In genomic region chr6:54191460-54191859, GRCh38 we compare ENCODE assay signal across 16 cellular contexts.
DNase-seq lines count a peak whose midpoint lies in the region; ATAC-seq, FAIRE-seq and TF ChIP-seq lines count a peak whose summit lies in the region.
"Had no signal": no experiment of that assay in that cellular context is flagged by ENCODE, and none has a peak within 500 bp of the region (broad histone marks: within the 10 kb centered on the region; RNA-seq: fewer than 3 reads in every experiment).

No MANE protein-coding gene starts in this region.

- no peaks in the 10 kb centered on the region for H3K79me2 ChIP-seq in astrocyte (ENCODE audit: insufficient read depth, low read length)

- no peaks in the 10 kb centered on the region for H3K9me3 ChIP-seq in astrocyte (ENCODE audit: insufficient read depth, low read depth, low read length)
- H3K9me3 ChIP-seq: ascending aorta, esophagus squamous epithelium, Peyer's patch had no signal

- H3K27ac ChIP-seq in astrocyte (ENCODE audit: low read depth, low read length) = no peak overlapping the region
- H3K27ac ChIP-seq: ascending aorta, esophagus squamous epithelium, Peyer's patch had no signal

- H4K20me1 ChIP-seq in astrocyte (ENCODE audit: insufficient read depth, low read length) = no peaks in the 10 kb centered on the region

- H3K9me3 Mint-ChIP-seq in CD14-positive monocyte = peaks cover 0 to 2% (median 0%) of the 10 kb centered on the region in 7 donors
- H3K9me3 Mint-ChIP-seq in astrocyte (ENCODE audit: unreplicated experiment) = no peaks in the 10 kb centered on the region
- no peaks in the 10 kb centered on the region for H3K9me3 Mint-ChIP-seq in progenitor cell of endocrine pancreas (ENCODE audit: low read depth)
- H3K9me3 Mint-ChIP-seq: CD8-positive, alpha-beta T cell; neural crest cell; stimulated activated memory B cell treated with anti-CD40 and anti-IgM and Interleukin-4, amounts not matched to agents 10 μg/mL and 1 μg/mL and 100 μg/mL, for 72 hours had no signal

- H3K27me3 ChIP-seq in astrocyte (ENCODE audit: insufficient read depth, low read length) = no peaks in the 10 kb centered on the region
- H3K27me3 ChIP-seq: ascending aorta, esophagus squamous epithelium, Peyer's patch had no signal

- no peaks in the 10 kb centered on the region for H3K36me3 ChIP-seq in astrocyte (ENCODE audit: insufficient read depth, low read length)
- H3K36me3 ChIP-seq: ascending aorta, esophagus squamous epithelium, Peyer's patch had no signal

- no peak overlapping the region for H3K9ac ChIP-seq in astrocyte (ENCODE audit: low read length)

- H3K27me3 Mint-ChIP-seq in CD14-positive monocyte (ENCODE audit: low read depth in 3 of 3) (peaks cover 0 to 2% (median 0%) of the 10 kb centered on the region in 3 donors), astrocyte (ENCODE audit: low read depth, unreplicated experiment) (no peaks in the 10 kb centered on the region), progenitor cell of endocrine pancreas (no peaks in the 10 kb centered on the region)
- H3K27me3 Mint-ChIP-seq: stimulated activated memory B cell treated with anti-CD40 and anti-IgM and Interleukin-4, amounts not matched to agents 10 μg/mL and 1 μg/mL and 100 μg/mL, for 72 hours had no signal

- TF ChIP-seq CTCF in CD14-positive monocyte (IDR thresholded peaks at IDR 0.05) (no peak), astrocyte (IDR thresholded peaks at IDR 0.05; ENCODE audit: insufficient read depth, low read depth, low read length) (no peak), progenitor cell of endocrine pancreas (IDR thresholded peaks at IDR 0.05; ENCODE audit: unreplicated experiment) (no peak)

- FAIRE-seq in astrocyte (lab: Jason Lieb, UNC) = no peak

- H3K27ac Mint-ChIP-seq in CD14-positive monocyte (peak overlapping the region in 4 of 7 donors; percentile 41 to 78 (median 50)), astrocyte (ENCODE audit: unreplicated experiment) (no peak overlapping the region), progenitor cell of endocrine pancreas (no peak overlapping the region)
- H3K27ac Mint-ChIP-seq: CD8-positive, alpha-beta T cell; stimulated activated memory B cell treated with anti-CD40 and anti-IgM and Interleukin-4, amounts not matched to agents 10 μg/mL and 1 μg/mL and 100 μg/mL, for 72 hours had no signal

- H3K4me3 Mint-ChIP-seq in CD14-positive monocyte (peak overlapping the region in 1 of 2 donors; percentile 67), astrocyte (ENCODE audit: unreplicated experiment) (no peak overlapping the region), progenitor cell of endocrine pancreas (ENCODE audit: low read depth) (no peak overlapping the region)
- H3K4me3 Mint-ChIP-seq: CD8-positive, alpha-beta T cell; neural crest cell; stimulated activated memory B cell treated with anti-CD40 and anti-IgM and Interleukin-4, amounts not matched to agents 10 μg/mL and 1 μg/mL and 100 μg/mL, for 72 hours had no signal

- H3K4me3 ChIP-seq in astrocyte (ENCODE audit: insufficient read depth, low read depth, low read length) = no peak overlapping the region
- H3K4me3 ChIP-seq: ascending aorta, esophagus squamous epithelium, Peyer's patch had no signal

- no peak overlapping the region for H2AFZ ChIP-seq in astrocyte (ENCODE audit: low read depth, low read length)

- no peak overlapping the region for H3K4me2 ChIP-seq in astrocyte (ENCODE audit: low read length)

- H3K4me1 ChIP-seq in astrocyte (ENCODE audit: insufficient read depth, low read length) = peaks cover 7% of the 10 kb centered on the region
- H3K4me1 ChIP-seq: ascending aorta, Peyer's patch had no signal

- H3K4me1 Mint-ChIP-seq in CD14-positive monocyte (peaks cover 12% of the 10 kb centered on the region), astrocyte (ENCODE audit: low read depth, unreplicated experiment) (peaks cover 29% of the 10 kb centered on the region), progenitor cell of endocrine pancreas (ENCODE audit: low read depth) (no peaks in the 10 kb centered on the region)
- H3K4me1 Mint-ChIP-seq: stimulated activated memory B cell treated with anti-CD40 and anti-IgM and Interleukin-4, amounts not matched to agents 10 μg/mL and 1 μg/mL and 100 μg/mL, for 72 hours had no signal

- intact Hi-C loops in CD14-positive monocyte (cut with micrococcal nuclease) = no loop called here

- no peak for ATAC-seq in GM21360 (IDR thresholded peaks at IDR 0.05; ENCODE audit: unreplicated experiment)
- ATAC-seq: CD8-positive, alpha-beta T cell; stimulated activated memory B cell treated with anti-CD40 and anti-IgM and Interleukin-4, amounts not matched to agents 10 μg/mL and 1 μg/mL and 100 μg/mL, for 72 hours had no signal

- DNase-seq in CD14-positive monocyte (ENCODE audit: low spot score) (peak; percentile 46), NCI-H1048 (lab: John Stamatoyannopoulos, UW) (peak; percentile 47), astrocyte (ENCODE audit: low read depth) (peak; percentile 33), kidney tubule cell (ENCODE audit: low spot score) (peak; percentile 9), NCI-H2029 (lab: John Stamatoyannopoulos, UW) (no peak), progenitor cell of endocrine pancreas (ENCODE audit: low spot score, unreplicated experiment) (no peak)
- DNase-seq in activated effector memory CD4-positive, alpha-beta T cell treated with anti-CD3 and anti-CD28 coated beads, Interleukin-2, amount 50 U/mL, for 16 hours = no peak
- DNase-seq: CD8-positive, alpha-beta T cell; esophagus squamous epithelium; kidney; NCI-H1436 treated with DMSO at 0.1 percent for 48 hours; Peyer's patch had no signal

- H3K36me3 Mint-ChIP-seq in CD14-positive monocyte (no peaks in the 10 kb centered on the region), astrocyte (ENCODE audit: low read depth, unreplicated experiment) (no peaks in the 10 kb centered on the region), progenitor cell of endocrine pancreas (ENCODE audit: insufficient read depth) (no peaks in the 10 kb centered on the region)
- H3K36me3 Mint-ChIP-seq: CD8-positive, alpha-beta T cell; stimulated activated memory B cell treated with anti-CD40 and anti-IgM and Interleukin-4, amounts not matched to agents 10 μg/mL and 1 μg/mL and 100 μg/mL, for 72 hours had no signal

Comparison
In these comparisons a context has a peak if more than half of its experiments do, and no peak if none do; other contexts are left out.
1. DNase-seq: peak in CD14-positive monocyte (single experiment), NCI-H1048 (single experiment), astrocyte (single experiment) and kidney tubule cell (single experiment); none in NCI-H2029 (single experiment), activated effector memory CD4-positive, alpha-beta T cell treated with anti-CD3 and anti-CD28 coated beads, Interleukin-2, amount 50 U/mL, for 16 hours (single experiment) and progenitor cell of endocrine pancreas (single experiment).
2. H3K27ac Mint-ChIP-seq: peak in CD14-positive monocyte (4 of 7); none in astrocyte (single experiment) and progenitor cell of endocrine pancreas (single experiment).